Comparison of ENCODE assay signal across 8 cellular contexts in genomic region chr4:52751349-52751911, GRCh38. TPM values are rescaled to one million over a fixed set of nuclear protein-coding genes. Genes with fewer than 3 reads are reported as not detected.
DNase-seq lines count a peak whose midpoint lies in the region; ATAC-seq and TF ChIP-seq lines count a peak whose summit lies in the region.

A gene with protein sequence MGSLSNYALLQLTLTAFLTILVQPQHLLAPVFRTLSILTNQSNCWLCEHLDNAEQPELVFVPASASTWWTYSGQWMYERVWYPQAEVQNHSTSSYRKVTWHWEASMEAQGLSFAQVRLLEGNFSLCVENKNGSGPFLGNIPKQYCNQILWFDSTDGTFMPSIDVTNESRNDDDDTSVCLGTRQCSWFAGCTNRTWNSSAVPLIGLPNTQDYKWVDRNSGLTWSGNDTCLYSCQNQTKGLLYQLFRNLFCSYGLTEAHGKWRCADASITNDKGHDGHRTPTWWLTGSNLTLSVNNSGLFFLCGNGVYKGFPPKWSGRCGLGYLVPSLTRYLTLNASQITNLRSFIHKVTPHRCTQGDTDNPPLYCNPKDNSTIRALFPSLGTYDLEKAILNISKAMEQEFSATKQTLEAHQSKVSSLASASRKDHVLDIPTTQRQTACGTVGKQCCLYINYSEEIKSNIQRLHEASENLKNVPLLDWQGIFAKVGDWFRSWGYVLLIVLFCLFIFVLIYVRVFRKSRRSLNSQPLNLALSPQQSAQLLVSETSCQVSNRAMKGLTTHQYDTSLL (minus strand): TSS chr4:52751425. CDS start chr4:52745520, 5,905 bp downstream.

- ATAC-seq in naive thymus-derived CD4-positive, alpha-beta T cell, result peak; percentile 8
- ATAC-seq in GM18511 (IDR thresholded peaks at IDR 0.05; ENCODE audit: unreplicated experiment), result no peak

- H3K36me3 ChIP-seq in naive thymus-derived CD4-positive, alpha-beta T cell (ENCODE audit: control insufficient read depth in 2 of 3, insufficient read depth in 3 of 3, low read length in 3 of 3), result no peaks in the 10 kb centered on the region

- peaks cover 0 to 5% (median 3%) of the 10 kb centered on the region in 5 donors for H3K36me3 Mint-ChIP-seq in naive thymus-derived CD4-positive, alpha-beta T cell

- H3K9me3 Mint-ChIP-seq in naive thymus-derived CD4-positive, alpha-beta T cell, result peaks cover 0 to 5% (median 2%) of the 10 kb centered on the region in 11 donors

- peak within 1 kb of the TSS; percentile 52 for H3K4me3 ChIP-seq in WI38 (ENCODE audit: low read depth, low read length)
- peak within 1 kb of the TSS; percentile 42 for H3K4me3 ChIP-seq in fibroblast of mammary gland (ENCODE audit: control insufficient read depth, low read depth, low read length)
- H3K4me3 ChIP-seq in naive thymus-derived CD4-positive, alpha-beta T cell (ENCODE audit: low read length), result peak within 1 kb of the TSS; percentile 39

- H3K27ac ChIP-seq in naive thymus-derived CD4-positive, alpha-beta T cell (ENCODE audit: low read depth, low read length), result no peak within 1 kb of the TSS

- CTCF ChIA-PET in naive thymus-derived CD4-positive, alpha-beta T cell (lab: Charles Lee), result no interaction called here

- H3K27me3 Mint-ChIP-seq in naive thymus-derived CD4-positive, alpha-beta T cell, result peaks cover 57 to 70% (median 65%) of the 10 kb centered on the region in 5 donors

- peak within 1 kb of the TSS; percentile 61 to 85 (median 77) for H3K4me3 Mint-ChIP-seq in naive thymus-derived CD4-positive, alpha-beta T cell

- no peak within 1 kb of the TSS for H3K27ac Mint-ChIP-seq in naive thymus-derived CD4-positive, alpha-beta T cell

- peaks cover 0 to 17% (median 8%) of the 10 kb centered on the region in 7 donors for H3K4me1 Mint-ChIP-seq in naive thymus-derived CD4-positive, alpha-beta T cell

- no peaks in the 10 kb centered on the region for H3K27me3 ChIP-seq in naive thymus-derived CD4-positive, alpha-beta T cell (ENCODE audit: control insufficient read depth in 2 of 2, insufficient read depth in 2 of 2, low read length in 2 of 2)

- no peaks in the 10 kb centered on the region for H3K9me3 ChIP-seq in naive thymus-derived CD4-positive, alpha-beta T cell (ENCODE audit: control insufficient read depth in 2 of 3, low read length in 3 of 3)

- TF ChIP-seq CTCF in WI38 (IDR thresholded peaks at IDR 0.05; ENCODE audit: low read depth, low read length) (no peak), fibroblast of mammary gland (conservative IDR thresholded peaks at IDR 0.05; ENCODE audit: control insufficient read depth, insufficient read depth, low read depth, low read length) (no peak)

- no peaks in the 10 kb centered on the region for H3K4me1 ChIP-seq in naive thymus-derived CD4-positive, alpha-beta T cell (ENCODE audit: control insufficient read depth in 2 of 2, insufficient read depth in 2 of 2, low read length in 2 of 2)

- intact Hi-C loops in naive thymus-derived CD4-positive, alpha-beta T cell (cut with micrococcal nuclease), result no loop called here

- POLR2A ChIA-PET in naive thymus-derived CD4-positive, alpha-beta T cell (lab: Charles Lee), result interaction anchor here (0.5 kb wide), 1 partner anchor 25 kb away, joined by 3 read pairs; no protein-coding TSS in a partner anchor

- DNase-seq in NCI-H748 (lab: John Stamatoyannopoulos, UW; ENCODE audit: unreplicated experiment) (peak; percentile 80), NCI-H748 treated with DMSO at 0.1 percent for 48 hours (lab: John Stamatoyannopoulos, UW) (no peak), fibroblast of mammary gland (ENCODE audit: low read depth) (peak; percentile 24), UCSD-AML1 (lab: John Stamatoyannopoulos, UW; ENCODE audit: unreplicated experiment) (no peak)
- DNase-seq in naive thymus-derived CD4-positive, alpha-beta T cell, result no peak
- DNase-seq in stimulated activated CD4-positive, alpha-beta T cell treated with anti-CD3 and anti-CD28 coated beads, Interleukin-1b, Interleukin-23, amount 100 ng/mL, for 48 hours, result no peak

RNA-seq across cellular contexts. Expression of the gene that starts here (rescaled TPM):
- not detected for total RNA-seq in naive thymus-derived CD4-positive, alpha-beta T cell
- polyA plus RNA-seq in naive thymus-derived CD4-positive, alpha-beta T cell, result not detected

Comparison
In these comparisons a context has a peak if more than half of its experiments do, and no peak if none do; other contexts are left out.
1. DNase-seq: peak in NCI-H748 (single experiment) and fibroblast of mammary gland (single experiment); none in NCI-H748 treated with DMSO at 0.1 percent for 48 hours (single experiment), naive thymus-derived CD4-positive, alpha-beta T cell (0 of 9), UCSD-AML1 (single experiment) and stimulated activated CD4-positive, alpha-beta T cell treated with anti-CD3 and anti-CD28 coated beads, Interleukin-1b, Interleukin-23, amount 100 ng/mL, for 48 hours (single experiment).
2. Peak in ATAC-seq and H3K4me3 ChIP-seq in naive thymus-derived CD4-positive, alpha-beta T cell; RNA of the gene not detected or under 1 TPM.
3. Peak in every context shown above with its lines, with median percentiles within 50 percentile points of each other: H3K4me3 ChIP-seq.